In genomic region chrX:39749728-39750127, GRCh38 we compare ENCODE assay signal across 1 cellular context.
A peak's percentile ranks its signal among the peaks of the same experiment; 100 is the strongest.
TF ChIP-seq lines count a peak whose summit lies in the region.

No MANE protein-coding gene starts in this region.

TF ChIP-seq in K562, 482 proteins besides CTCF, POLR2A, EP300 and RAD21 (continued from another document):
- TF ChIP-seq TFE3 (CRISPR knock-in tag; IDR thresholded peaks at IDR 0.05) (peak; percentile 91), SIX5 (IDR thresholded peaks at IDR 0.05; ENCODE audit: borderline replicate concordance in 1 of 2, insufficient read depth in 1 of 2, low read depth in 1 of 2, low read length in 2 of 2) (peak; percentile 35 to 48; a peak in 3 of 4 replicates), HCFC1 (IDR thresholded peaks at IDR 0.05; ENCODE audit: low read depth, low read length) (peak; percentile 78), USF2 (CRISPR knock-in tag; IDR thresholded peaks at IDR 0.05) (peak; percentile 82), USF1 (CRISPR knock-in tag; IDR thresholded peaks at IDR 0.05) (peak; percentile 79), TFAP4 (CRISPR knock-in tag; IDR thresholded peaks at IDR 0.05; ENCODE audit: borderline replicate concordance) (0 out of 2 replicates have a peak, but pooled peaks have one; percentile 23), MYC (IDR thresholded peaks at IDR 0.05; ENCODE audit: low read depth, low read length) (0 out of 2 replicates have a peak, but pooled peaks have one; percentile 20), MYC (CRISPR knock-in tag; IDR thresholded peaks at IDR 0.05; ENCODE audit: borderline replicate concordance, low read depth) (no peak), MTA3 (IDR thresholded peaks at IDR 0.05; ENCODE audit: borderline replicate concordance) (no peak), TOE1 (IDR thresholded peaks at IDR 0.05; ENCODE audit: borderline replicate concordance) (peak; percentile 92), TOE1 (CRISPR knock-in tag; IDR thresholded peaks at IDR 0.05; ENCODE audit: borderline replicate concordance, low read depth) (no peak), ZNF143 (CRISPR knock-in tag; IDR thresholded peaks at IDR 0.05) (peak; percentile 73)
